In the genomic region with DNA sequence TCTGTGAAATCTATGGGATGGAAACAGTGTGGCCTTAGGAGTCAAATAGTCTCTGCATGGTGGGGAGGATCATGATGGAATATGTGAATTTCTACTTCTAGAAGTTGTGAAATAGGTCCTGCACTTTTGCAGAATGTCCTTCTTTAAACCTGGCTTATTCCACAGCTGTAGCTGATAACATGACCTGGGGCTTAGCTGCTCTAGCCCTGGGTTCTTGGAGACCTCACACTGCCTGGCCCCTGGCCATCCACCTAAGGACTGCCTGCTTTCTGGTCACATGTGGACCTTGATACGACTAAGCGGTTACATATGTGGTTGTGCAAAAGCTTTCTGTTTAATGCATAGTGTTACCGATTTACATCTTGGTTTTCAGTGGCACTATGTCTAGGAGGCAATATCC, we compare ENCODE assay signal across 1 cellular context.
TF ChIP-seq lines count a peak whose summit lies in the region.

No MANE protein-coding gene starts in this region.

TF ChIP-seq in IMR-90, 13 proteins besides CTCF, POLR2A, EP300 and RAD21:
- TF ChIP-seq RFX5 (IDR thresholded peaks at IDR 0.05; ENCODE audit: low read depth, low read length) (no peak), CEBPB (IDR thresholded peaks at IDR 0.05; ENCODE audit: low read depth, low read length) (peak; percentile 55), MAFK (IDR thresholded peaks at IDR 0.05; ENCODE audit: low read depth, low read length) (no peak), MXI1 (IDR thresholded peaks at IDR 0.05; ENCODE audit: borderline replicate concordance, low read depth, low read length) (no peak)
- TF ChIP-seq, protein P1, sequence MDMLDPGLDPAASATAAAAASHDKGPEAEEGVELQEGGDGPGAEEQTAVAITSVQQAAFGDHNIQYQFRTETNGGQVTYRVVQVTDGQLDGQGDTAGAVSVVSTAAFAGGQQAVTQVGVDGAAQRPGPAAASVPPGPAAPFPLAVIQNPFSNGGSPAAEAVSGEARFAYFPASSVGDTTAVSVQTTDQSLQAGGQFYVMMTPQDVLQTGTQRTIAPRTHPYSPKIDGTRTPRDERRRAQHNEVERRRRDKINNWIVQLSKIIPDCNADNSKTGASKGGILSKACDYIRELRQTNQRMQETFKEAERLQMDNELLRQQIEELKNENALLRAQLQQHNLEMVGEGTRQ (IDR thresholded peaks at IDR 0.05; ENCODE audit: low read depth, low read length): 0 out of 2 replicates have a peak, but pooled peaks have one; percentile 24
